Comparison of ENCODE assay signal across 1 cellular context in the genomic region with DNA sequence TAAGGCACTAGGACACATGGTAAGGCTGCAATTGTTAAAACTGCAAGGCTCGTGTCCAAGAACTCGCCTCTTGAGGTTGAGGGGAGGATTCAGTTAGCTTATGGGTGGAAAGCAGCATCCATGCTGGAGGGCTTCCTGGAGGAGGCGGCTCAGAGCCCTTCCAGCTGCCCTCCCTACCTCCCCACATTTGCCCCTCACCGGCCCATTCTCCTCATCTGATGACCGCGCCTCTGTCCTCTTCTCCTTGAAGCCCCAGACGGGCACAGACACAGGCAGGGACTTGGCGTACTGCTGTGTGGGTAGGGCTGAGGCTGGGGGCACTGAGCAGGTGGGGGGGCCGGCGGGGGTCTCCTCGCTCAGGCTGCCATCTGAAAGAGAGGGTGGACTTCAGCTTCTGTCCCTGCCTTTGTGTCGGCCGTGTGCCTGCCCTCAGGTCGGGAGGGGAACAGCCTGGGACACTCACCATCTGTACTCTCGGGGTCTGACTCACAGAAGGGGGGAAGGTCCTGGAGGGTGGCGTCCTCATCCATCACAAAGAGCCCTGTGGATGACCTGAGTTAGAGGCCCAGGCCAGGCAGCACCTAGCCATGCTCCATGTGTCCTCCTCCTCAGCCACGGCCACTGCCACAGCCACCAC.
TF ChIP-seq lines count a peak whose summit lies in the region.

No MANE protein-coding gene starts in this region.

TF ChIP-seq in A549, 52 proteins besides CTCF, POLR2A, EP300 and RAD21:
- TF ChIP-seq CHD4 (IDR thresholded peaks at IDR 0.05; ENCODE audit: borderline replicate concordance), result no peak
- peak; percentile 91 for TF ChIP-seq ZFP36 (IDR thresholded peaks at IDR 0.05; ENCODE audit: borderline replicate concordance, partially characterized antibody)
